In genomic region chr9:36424289-36425055, GRCh38 we compare ENCODE assay signal across 34 cellular contexts. TPM values are rescaled to one million over a fixed set of nuclear protein-coding genes. Genes with fewer than 3 reads are reported as not detected.
A peak's percentile ranks its signal among the peaks of the same experiment; 100 is the strongest.
DNase-seq lines count a peak whose midpoint lies in the region; ATAC-seq and TF ChIP-seq lines count a peak whose summit lies in the region.
"Had no signal": no experiment of that assay in that cellular context is flagged by ENCODE, and none has a peak within 500 bp of the region (broad histone marks: within the 10 kb centered on the region; RNA-seq: fewer than 3 reads in every experiment).

No MANE protein-coding gene starts in this region.

- H3K27ac ChIP-seq in CD4-positive, CD25-positive, alpha-beta regulatory T cell (ENCODE audit: insufficient read depth, low read length, poor library complexity, severe bottlenecking): no peak overlapping the region
- no peak overlapping the region for H3K27ac ChIP-seq in trophoblast cell (ENCODE audit: low read depth, low read length)
- H3K27ac ChIP-seq: brain microvascular endothelial cell, epithelial cell of prostate, HL-60, Peyer's patch, uterus, VCaP had no signal

- CTCF ChIA-PET in T-cell (lab: Charles Lee): no interaction called here

- no peak overlapping the region for H3K18ac ChIP-seq in trophoblast cell (ENCODE audit: low read length)

- no peak overlapping the region for H4K12ac ChIP-seq in trophoblast cell (ENCODE audit: low read depth, low read length)

- peak overlapping the region; percentile 39 for H3K4ac ChIP-seq in trophoblast cell (ENCODE audit: low read depth, low read length)

- H3K23ac ChIP-seq in trophoblast cell (ENCODE audit: low read length): no peak overlapping the region

- H2BK5ac ChIP-seq in trophoblast cell (ENCODE audit: low read depth, low read length, poor library complexity): no peak overlapping the region

- POLR2A ChIA-PET in T-cell (lab: Charles Lee): no interaction called here

- peaks cover 5% of the 10 kb centered on the region for H3K79me2 ChIP-seq in trophoblast cell (ENCODE audit: control insufficient read depth, insufficient read depth, low read length, poor library complexity)

- no peaks in the 10 kb centered on the region for H3K27me3 ChIP-seq in CD4-positive, CD25-positive, alpha-beta regulatory T cell (ENCODE audit: control insufficient read depth, insufficient read depth, low read length)
- H3K27me3 ChIP-seq in trophoblast cell (ENCODE audit: insufficient read depth, low read length): no peaks in the 10 kb centered on the region
- H3K27me3 ChIP-seq: brain microvascular endothelial cell, Peyer's patch, uterus had no signal

- WGBS in trophoblast cell (ENCODE audit: extremely low coverage, insufficient coverage, insufficient read length): no CpG with 5 or more reads among the region's 8 CpGs

- peaks cover 12% of the 10 kb centered on the region for H3K36me3 ChIP-seq in CD4-positive, CD25-positive, alpha-beta regulatory T cell (ENCODE audit: control insufficient read depth, insufficient read depth, low read length)
- peaks cover 0 to 2% of the 10 kb centered on the region in 2 experiments for H3K36me3 ChIP-seq in trophoblast cell (ENCODE audit: control insufficient read depth in 1 of 2, insufficient read depth in 2 of 2, low read length in 2 of 2)
- H3K36me3 ChIP-seq: brain microvascular endothelial cell, uterus had no signal

- DNase-seq in CD4-positive, CD25-positive, alpha-beta regulatory T cell: no peak
- no peak for DNase-seq in T-cell
- DNase-seq in left lobe of liver (ENCODE audit: low spot score): peak; percentile 50
- DNase-seq in trophoblast cell: peak in 1 of 2 donors; percentile 30
- no peak for DNase-seq in mesenteric fat pad (ENCODE audit: low spot score)
- DNase-seq in NCI-H2081 (lab: John Stamatoyannopoulos, UW): no peak
- DNase-seq in chondrocyte (ENCODE audit: low spot score): no peak
- DNase-seq: activated CD4-positive, alpha-beta T cell treated with anti-CD3 and anti-CD28 coated beads for 4 hours; activated CD8-positive, alpha-beta memory T cell treated with anti-CD3 and anti-CD28 coated beads for 24 hours; activated T-cell treated with anti-CD3 and anti-CD28 coated beads for 4 hours; amniotic stem cell; brain microvascular endothelial cell; effector CD4-positive, alpha-beta T cell; EL; H7; left colon; mesendoderm; MV-4-11; NCI-H1436 treated with DMSO at 0.1 percent for 48 hours; NCI-H446 treated with DMSO at 0.1 percent for 48 hours; NCI-H774; occipital lobe; Peyer's patch; SIG-M5; stimulated activated naive B cell treated with anti-CD40 and anti-IgM and Interleukin-4, amounts not matched to agents 10 μg/mL and 1 μg/mL and 100 μg/mL, for 72 hours; T1000; uterus had no signal

- no peak overlapping the region for H3K9ac ChIP-seq in trophoblast cell (ENCODE audit: low read length)

- H3K36me3 Mint-ChIP-seq in CD4-positive, CD25-positive, alpha-beta regulatory T cell: peaks cover 17% of the 10 kb centered on the region
- H3K36me3 Mint-ChIP-seq in T-cell (peaks cover 26% of the 10 kb centered on the region), chondrocyte (ENCODE audit: low read depth) (no peaks in the 10 kb centered on the region)

- H3K9me3 ChIP-seq in CD4-positive, CD25-positive, alpha-beta regulatory T cell (ENCODE audit: control insufficient read depth in 2 of 2, low read length in 2 of 2): no peaks in the 10 kb centered on the region
- H3K9me3 ChIP-seq in trophoblast cell (ENCODE audit: insufficient read depth, low read depth, low read length): no peaks in the 10 kb centered on the region
- H3K9me3 ChIP-seq: Peyer's patch, uterus had no signal

- H4K91ac ChIP-seq in trophoblast cell (ENCODE audit: low read depth, low read length): peak overlapping the region; percentile 19

- no peak overlapping the region for H2AFZ ChIP-seq in trophoblast cell (ENCODE audit: insufficient read depth, low read length, poor library complexity)

- H3K4me1 ChIP-seq in CD4-positive, CD25-positive, alpha-beta regulatory T cell (ENCODE audit: control insufficient read depth, insufficient read depth, low read length, poor library complexity, severe bottlenecking): peaks cover 4% of the 10 kb centered on the region
- H3K4me1 ChIP-seq in trophoblast cell (ENCODE audit: control insufficient read depth in 1 of 2, insufficient read depth in 2 of 2, low read length in 2 of 2): peaks cover 5 to 13% of the 10 kb centered on the region in 2 experiments
- H3K4me1 ChIP-seq: Peyer's patch, uterus had no signal

- peak overlapping the region in 2 of 3 donors; percentile 19 to 39 for H3K27ac Mint-ChIP-seq in CD4-positive, CD25-positive, alpha-beta regulatory T cell
- H3K27ac Mint-ChIP-seq in T-cell: peak overlapping the region; percentile 30 to 53
- H3K27ac Mint-ChIP-seq in chondrocyte (ENCODE audit: unreplicated experiment): no peak overlapping the region
- H3K27ac Mint-ChIP-seq: activated naive CD4-positive, alpha-beta T cell treated with anti-CD3 and anti-CD28 coated beads, Interleukin-2, amount 50 U/mL, for 24 hours; activated T-helper 2 cell treated with anti-CD3 and anti-CD28 coated beads, Interferon-gamma antibody, Interleukin-2, Interleukin-4, amounts not matched to agents 10 μg/mL and 5 μg/mL and 100 μg/mL, durations not matched to agents 14 hours and 24 hours and 36 hours; B cell; stimulated activated naive B cell treated with anti-CD40 and anti-IgM and Interleukin-4, amounts not matched to agents 10 μg/mL and 1 μg/mL and 100 μg/mL, for 72 hours had no signal

- no peak for ATAC-seq in CD4-positive, CD25-positive, alpha-beta regulatory T cell (ENCODE audit: low read depth in 2 of 2)
- ATAC-seq in T-cell (replicated peaks in 1 of 4) (no peak), left lobe of liver (peak; percentile 54), GM19035 (IDR thresholded peaks at IDR 0.05; ENCODE audit: unreplicated experiment) (no peak)
- ATAC-seq: left colon; stimulated activated naive B cell treated with anti-CD40 and anti-IgM and Interleukin-4, amounts not matched to agents 10 μg/mL and 1 μg/mL and 100 μg/mL, for 72 hours had no signal

- H3K4me3 ChIP-seq in CD4-positive, CD25-positive, alpha-beta regulatory T cell (ENCODE audit: low read depth, low read length): no peak overlapping the region
- no peak overlapping the region for H3K4me3 ChIP-seq in trophoblast cell (ENCODE audit: low read depth, low read length)
- H3K4me3 ChIP-seq: Peyer's patch, uterus had no signal

- H3K9me3 Mint-ChIP-seq in CD4-positive, CD25-positive, alpha-beta regulatory T cell: no peaks in the 10 kb centered on the region
- H3K9me3 Mint-ChIP-seq in T-cell: no peaks in the 10 kb centered on the region
- H3K9me3 Mint-ChIP-seq in chondrocyte (ENCODE audit: low read depth): peaks cover 5% of the 10 kb centered on the region
- H3K9me3 Mint-ChIP-seq: activated naive CD4-positive, alpha-beta T cell treated with anti-CD3 and anti-CD28 coated beads, Interleukin-2, amount 50 U/mL, for 24 hours; activated T-helper 2 cell treated with anti-CD3 and anti-CD28 coated beads, Interferon-gamma antibody, Interleukin-2, Interleukin-4, amounts not matched to agents 10 μg/mL and 5 μg/mL and 100 μg/mL, durations not matched to agents 14 hours and 24 hours and 36 hours; stimulated activated naive B cell treated with anti-CD40 and anti-IgM and Interleukin-4, amounts not matched to agents 10 μg/mL and 1 μg/mL and 100 μg/mL, for 72 hours had no signal

- no peak overlapping the region for H2BK120ac ChIP-seq in trophoblast cell (ENCODE audit: insufficient read depth, low read length, poor library complexity)

- no peak overlapping the region for H3K4me2 ChIP-seq in trophoblast cell (ENCODE audit: low read length)

- no peak overlapping the region for H2BK12ac ChIP-seq in trophoblast cell (ENCODE audit: low read length)

- no peak overlapping the region for H4K8ac ChIP-seq in trophoblast cell (ENCODE audit: low read depth, low read length)

- H3K4me3 Mint-ChIP-seq in CD4-positive, CD25-positive, alpha-beta regulatory T cell: no peak overlapping the region
- H3K4me3 Mint-ChIP-seq in T-cell (no peak overlapping the region), chondrocyte (ENCODE audit: unreplicated experiment) (no peak overlapping the region)
- H3K4me3 Mint-ChIP-seq: activated naive CD4-positive, alpha-beta T cell treated with anti-CD3 and anti-CD28 coated beads, Interleukin-2, amount 50 U/mL, for 24 hours; B cell; stimulated activated naive B cell treated with anti-CD40 and anti-IgM and Interleukin-4, amounts not matched to agents 10 μg/mL and 1 μg/mL and 100 μg/mL, for 72 hours had no signal

- peaks cover 10% of the 10 kb centered on the region for H3K79me1 ChIP-seq in trophoblast cell (ENCODE audit: low read length)

- TF ChIP-seq CTCF in chondrocyte (IDR thresholded peaks at IDR 0.05): no peak

- H2AK5ac ChIP-seq in trophoblast cell (ENCODE audit: low read length): no peak overlapping the region

- no peak overlapping the region for H3K14ac ChIP-seq in trophoblast cell (ENCODE audit: low read length)

- no peaks in the 10 kb centered on the region for H3K27me3 Mint-ChIP-seq in CD4-positive, CD25-positive, alpha-beta regulatory T cell
- H3K27me3 Mint-ChIP-seq in T-cell: no peaks in the 10 kb centered on the region
- no peaks in the 10 kb centered on the region for H3K27me3 Mint-ChIP-seq in chondrocyte (ENCODE audit: low read depth)
- H3K27me3 Mint-ChIP-seq: activated naive CD4-positive, alpha-beta T cell treated with anti-CD3 and anti-CD28 coated beads, Interleukin-2, amount 50 U/mL, for 24 hours; B cell; stimulated activated naive B cell treated with anti-CD40 and anti-IgM and Interleukin-4, amounts not matched to agents 10 μg/mL and 1 μg/mL and 100 μg/mL, for 72 hours had no signal

- peaks cover 23 to 47% (median 29%) of the 10 kb centered on the region in 4 donors for H3K4me1 Mint-ChIP-seq in CD4-positive, CD25-positive, alpha-beta regulatory T cell
- H3K4me1 Mint-ChIP-seq in T-cell: peaks cover 46 to 53% (median 53%) of the 10 kb centered on the region in 3 donors
- peaks cover 17% of the 10 kb centered on the region for H3K4me1 Mint-ChIP-seq in chondrocyte (ENCODE audit: low read depth)

RNA-seq across cellular contexts. Expression of gene RNF38, which starts 24.4 kb away (rescaled TPM):
- total RNA-seq in CD4-positive, CD25-positive, alpha-beta regulatory T cell: 103 TPM
- polyA plus RNA-seq in CD4-positive, CD25-positive, alpha-beta regulatory T cell: 10 to 100 TPM; 16.0 to 22.8 (median 19.2) TPM
- total RNA-seq in T-cell (10 to 100 TPM; 61.0 to 92.3 (median 71.2) TPM), left lobe of liver (12.9 TPM), mesenteric fat pad (31.3 TPM), chondrocyte (21.3 to 25.0 TPM (median 22.6 TPM) in 3 replicates)
- polyA plus RNA-seq in trophoblast cell (2013): 61.8 and 63.0 TPM in 2 replicates
